Comparison of ENCODE assay signal across 21 cellular contexts in the genomic region with DNA sequence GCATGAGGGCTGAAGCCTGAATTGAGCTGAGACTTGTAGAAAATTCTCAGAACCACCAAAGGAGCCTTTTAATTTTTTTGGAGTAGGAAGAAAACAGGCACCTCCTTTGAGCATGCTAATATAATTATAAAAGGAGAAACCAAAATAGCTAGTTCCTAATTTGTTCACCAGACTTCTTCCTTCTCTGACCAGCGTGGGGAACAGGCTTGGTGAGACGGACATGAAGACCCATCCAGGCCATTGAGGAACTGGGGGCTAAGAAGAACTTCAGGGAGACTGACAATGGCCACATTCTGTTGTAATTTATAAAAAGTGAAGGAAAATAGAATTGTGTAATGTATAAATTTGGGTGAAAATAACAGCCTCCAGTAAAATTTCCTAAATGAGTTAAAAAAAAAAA.
A peak's percentile ranks its signal among the peaks of the same experiment; 100 is the strongest.
DNase-seq lines count a peak whose midpoint lies in the region; ATAC-seq and TF ChIP-seq lines count a peak whose summit lies in the region.
"Had no signal": no experiment of that assay in that cellular context is flagged by ENCODE, and none has a peak within 500 bp of the region (broad histone marks: within the 10 kb centered on the region; RNA-seq: fewer than 3 reads in every experiment).

No MANE protein-coding gene starts in this region.

- peaks cover 0 to 6% (median 0%) of the 10 kb centered on the region in 4 donors for H3K4me1 ChIP-seq in transverse colon
- H3K4me1 ChIP-seq: SJSA1 had no signal

- no peak for ATAC-seq in activated naive CD8-positive, alpha-beta T cell treated with anti-CD3 and anti-CD28 coated beads, Interleukin-2, amount 50 U/mL, for 24 hours
- ATAC-seq in central memory CD8-positive, alpha-beta T cell (replicated peaks; ENCODE audit: extremely low read depth, poor library complexity, severe bottlenecking), result no peak
- ATAC-seq: HepG2, Panc1 had no signal

- H3K4me3 Mint-ChIP-seq in activated naive CD8-positive, alpha-beta T cell, result peak overlapping the region; percentile 36
- H3K4me3 Mint-ChIP-seq in activated naive CD8-positive, alpha-beta T cell treated with anti-CD3 and anti-CD28 coated beads, Interleukin-2, amount 50 U/mL, for 24 hours, result no peak overlapping the region
- H3K4me3 Mint-ChIP-seq in central memory CD8-positive, alpha-beta T cell, result no peak overlapping the region

- no peaks in the 10 kb centered on the region for H3K9me3 ChIP-seq in transverse colon
- H3K9me3 ChIP-seq: SJSA1 had no signal

- H3K27ac ChIP-seq in transverse colon, result no peak overlapping the region
- H3K27ac ChIP-seq: SJSA1 had no signal

- no peaks in the 10 kb centered on the region for H3K27me3 Mint-ChIP-seq in activated naive CD8-positive, alpha-beta T cell
- peaks cover 37% of the 10 kb centered on the region for H3K27me3 Mint-ChIP-seq in activated naive CD8-positive, alpha-beta T cell treated with anti-CD3 and anti-CD28 coated beads, Interleukin-2, amount 50 U/mL, for 24 hours
- H3K27me3 Mint-ChIP-seq in central memory CD8-positive, alpha-beta T cell, result no peaks in the 10 kb centered on the region

- no peak overlapping the region for H3K4me3 ChIP-seq in transverse colon
- H3K4me3 ChIP-seq: SJSA1 had no signal

- H3K36me3 Mint-ChIP-seq in activated naive CD8-positive, alpha-beta T cell, result peaks cover 8% of the 10 kb centered on the region
- H3K36me3 Mint-ChIP-seq in activated naive CD8-positive, alpha-beta T cell treated with anti-CD3 and anti-CD28 coated beads, Interleukin-2, amount 50 U/mL, for 24 hours (ENCODE audit: low read depth), result peaks cover 1% of the 10 kb centered on the region
- peaks cover 2% of the 10 kb centered on the region for H3K36me3 Mint-ChIP-seq in central memory CD8-positive, alpha-beta T cell (ENCODE audit: insufficient read depth)

- no peak for TF ChIP-seq CTCF in transverse colon (IDR thresholded peaks at IDR 0.05)

- in situ Hi-C loops in transverse colon (cut with MboI; ENCODE audit: low pct_ligation_motif_present in 1 of 4, low pct_unique_long_range_greater_than_20kb in 1 of 4, low sequenced_read_pairs in 3 of 4), result no loop called here

- WGBS in transverse colon (ENCODE audit: low coverage in 1 of 2), 2 donors, result 74 to 87% methylated on average over 2 of the region's 2 CpGs

- peaks cover 80% of the 10 kb centered on the region for H3K4me1 Mint-ChIP-seq in activated naive CD8-positive, alpha-beta T cell (ENCODE audit: low read depth)
- peaks cover 48% of the 10 kb centered on the region for H3K4me1 Mint-ChIP-seq in activated naive CD8-positive, alpha-beta T cell treated with anti-CD3 and anti-CD28 coated beads, Interleukin-2, amount 50 U/mL, for 24 hours
- peaks cover 52% of the 10 kb centered on the region for H3K4me1 Mint-ChIP-seq in central memory CD8-positive, alpha-beta T cell

- H3K9me3 Mint-ChIP-seq in activated naive CD8-positive, alpha-beta T cell (ENCODE audit: low read depth), result no peaks in the 10 kb centered on the region
- H3K9me3 Mint-ChIP-seq in activated naive CD8-positive, alpha-beta T cell treated with anti-CD3 and anti-CD28 coated beads, Interleukin-2, amount 50 U/mL, for 24 hours, result no peaks in the 10 kb centered on the region
- no peaks in the 10 kb centered on the region for H3K9me3 Mint-ChIP-seq in central memory CD8-positive, alpha-beta T cell

- no peaks in the 10 kb centered on the region for H3K36me3 ChIP-seq in transverse colon
- H3K36me3 ChIP-seq: SJSA1 had no signal

- intact Hi-C loops in transverse colon (cut with DNase I; ENCODE audit: low total_unique reads), result no loop called here

- no peak for TF ChIP-seq POLR2A in transverse colon (IDR thresholded peaks at IDR 0.05)

- H3K27ac Mint-ChIP-seq in activated naive CD8-positive, alpha-beta T cell, result peak overlapping the region; percentile 79
- no peak overlapping the region for H3K27ac Mint-ChIP-seq in activated naive CD8-positive, alpha-beta T cell treated with anti-CD3 and anti-CD28 coated beads, Interleukin-2, amount 50 U/mL, for 24 hours
- peak overlapping the region; percentile 87 for H3K27ac Mint-ChIP-seq in central memory CD8-positive, alpha-beta T cell (ENCODE audit: low read depth)

- DNase-seq in activated naive CD8-positive, alpha-beta T cell treated with anti-CD3 and anti-CD28 coated beads, Interleukin-2, amount 50 U/mL, for 24 hours, result no peak
- DNase-seq in MV-4-11 (lab: John Stamatoyannopoulos, UW) (peak; percentile 36), transverse colon (no peak), NCI-H1105 (lab: John Stamatoyannopoulos, UW) (no peak), amniotic stem cell (lab: John Stamatoyannopoulos, UW) (no peak)
- no peak for DNase-seq in central memory CD8-positive, alpha-beta T cell (ENCODE audit: low spot score in 2 of 2)
- DNase-seq: ACHN, C1 segment of cervical spinal cord, COR-L47, DMS 273 treated with DMSO at 0.1 percent for 48 hours, DND-41, H7, KBM-7, NCI-H1417 treated with DMSO at 0.1 percent for 48 hours, NCI-H187 treated with DMSO at 0.1 percent for 48 hours, NCI-H345, NCI-H524 treated with DMSO at 0.1 percent for 48 hours had no signal

- no peaks in the 10 kb centered on the region for H3K27me3 ChIP-seq in transverse colon

- TF ChIP-seq EP300 in transverse colon (IDR thresholded peaks at IDR 0.05; ENCODE audit: low read depth), result no peak
